ENCODE assay signal across 1 cellular context in genomic region chr7:101299511-101300464, GRCh38.
TF ChIP-seq lines count a peak whose summit lies in the region.

No MANE protein-coding gene starts in this region.

TF ChIP-seq in SK-N-SH, 30 proteins besides CTCF, POLR2A, EP300 and RAD21:
- no peak for TF ChIP-seq USF1 (IDR thresholded peaks at IDR 0.05; ENCODE audit: borderline replicate concordance, low read depth)
- TF ChIP-seq FOXM1 (IDR thresholded peaks at IDR 0.05; ENCODE audit: low read depth), result no peak
- no peak for TF ChIP-seq EZH2phosphoT487 (IDR thresholded peaks at IDR 0.05; ENCODE audit: borderline replicate concordance, low read depth)
- no peak for TF ChIP-seq FOSL2 (IDR thresholded peaks at IDR 0.05; ENCODE audit: borderline replicate concordance, low read depth)
TF ChIP-seq in SK-N-SH: peak in this region for 0.
